8 cellular contexts compared by ENCODE assay signal in genomic region chr12:104986022-104986941, GRCh38. TPM values are rescaled to one million over a fixed set of nuclear protein-coding genes. Genes with fewer than 3 reads are reported as not detected.
DNase-seq lines count a peak whose midpoint lies in the region; ATAC-seq and TF ChIP-seq lines count a peak whose summit lies in the region.

Gene NOPCHAP1 (plus strand): TSS chr12:104986316. CDS start chr12:104986353, 37 bp downstream.

- ATAC-seq in HG03378 (IDR thresholded peaks at IDR 0.05; ENCODE audit: unreplicated experiment) = peak; percentile 87

- DNase-seq in AML-193 (lab: John Stamatoyannopoulos, UW) (peak; percentile 64 to 70), NCI-H460 (ENCODE audit: extremely low read depth, low read depth) (peak; percentile 90), cerebellum (ENCODE audit: low spot score) (peak; percentile 94), kidney glomerular epithelial cell (lab: John Stamatoyannopoulos, UW) (peak; percentile 90)
- DNase-seq in activated CD4-positive, alpha-beta T cell treated with anti-CD3 and anti-CD28 coated beads for 1 hour = peak; percentile 70
- peak; percentile 65 to 83 for DNase-seq in stimulated activated CD4-positive, alpha-beta T cell treated with anti-CD3 and anti-CD28 coated beads, Interleukin-15, amount 100 ng/mL, for 48 hours (ENCODE audit: low read depth in 2 of 2)

- TF ChIP-seq POLR2A in GM19099 (IDR thresholded peaks at IDR 0.05; ENCODE audit: extremely low read depth, insufficient read length, low read depth) = peak; percentile 82

RNA-seq across cellular contexts. Expression of gene NOPCHAP1, which starts in this region (rescaled TPM):
- total RNA-seq in NCI-H460 (2014; rRNA removed; shearing (Covaris generic)) = 24.4 and 29.9 TPM in 2 replicates
- 2.8 and 33.8 TPM in 2 replicates for polyA plus RNA-seq in NCI-H460 (2014; cell fraction: nucleus; rRNA removed)
- 21.1 TPM for total RNA-seq in cerebellum

Comparison
In these comparisons a context has a peak if more than half of its experiments do, and no peak if none do; other contexts are left out.
1. Peak in every context shown above with its lines: DNase-seq and ATAC-seq.